28 cellular contexts compared by ENCODE assay signal in the genomic region with DNA sequence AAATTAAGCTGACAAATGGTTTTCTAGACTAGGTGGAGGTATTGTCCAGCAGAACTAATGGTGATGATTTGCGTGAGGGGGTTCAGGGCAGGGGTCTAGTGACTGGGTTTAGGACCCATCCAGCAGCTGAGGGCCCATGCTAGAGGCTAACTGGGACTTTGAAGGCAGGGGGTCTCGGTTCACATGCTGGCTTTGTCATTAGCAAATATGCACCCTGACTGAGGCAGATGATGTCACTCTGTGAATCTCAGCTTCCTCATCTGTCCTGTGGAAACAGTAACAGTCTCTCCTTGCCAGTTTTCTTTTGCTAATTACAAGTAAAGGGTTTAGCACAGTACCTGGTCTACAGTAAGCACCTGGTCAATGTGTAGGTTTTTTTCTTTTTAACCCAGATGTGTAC. TPM values are rescaled to one million over a fixed set of nuclear protein-coding genes. Genes with fewer than 3 reads are reported as not detected.
DNase-seq lines count a peak whose midpoint lies in the region; ATAC-seq and TF ChIP-seq lines count a peak whose summit lies in the region.
"Had no signal": no experiment of that assay in that cellular context is flagged by ENCODE, and none has a peak within 500 bp of the region (broad histone marks: within the 10 kb centered on the region; RNA-seq: fewer than 3 reads in every experiment).

No MANE protein-coding gene starts in this region.

- DNase-seq in activated CD4-positive, alpha-beta T cell treated with anti-CD3 and anti-CD28 coated beads, Interleukin-2, amount 10 ng/mL, durations not matched to agents 24 days and 14 days = no peak
- no peak for DNase-seq in activated CD4-positive, alpha-beta T cell treated with anti-CD3 and anti-CD28 coated beads for 48 hours
- DNase-seq in CD4-positive, CD25-positive, alpha-beta regulatory T cell = no peak
- DNase-seq in NT2/D1 (ENCODE audit: low read depth, low spot score) (no peak), immature natural killer cell (no peak), progenitor cell of endocrine pancreas (ENCODE audit: low spot score, unreplicated experiment) (no peak), kidney tubule cell (ENCODE audit: low spot score) (no peak), NCI-H1048 (lab: John Stamatoyannopoulos, UW) (no peak)
- DNase-seq: activated CD8-positive, alpha-beta T cell treated with anti-CD3 and anti-CD28 coated beads, Interleukin-2, amount 10 ng/mL, durations not matched to agents 7 days and 5 days; activated T-cell treated with anti-CD3 and anti-CD28 coated beads, Interleukin-2, amount 50 U/mL, for 1 hour; amniotic stem cell; BE2C; DMS 273 treated with DMSO at 0.1 percent for 48 hours; effector CD8-positive, alpha-beta T cell; foreskin keratinocyte; MG63; NCI-H510A; RPMI8226; small intestine; stimulated activated CD4-positive, alpha-beta T cell treated with anti-CD3 and anti-CD28 coated beads, Interleukin-1b, Interleukin-23, amount 100 ng/mL, for 48 hours; substantia nigra; T-helper 9 cell; upper lobe of right lung had no signal

- H3K27ac Mint-ChIP-seq in activated CD4-positive, alpha-beta T cell treated with anti-CD3 and anti-CD28 coated beads, Interleukin-2, amount 10 ng/mL, durations not matched to agents 24 days and 14 days = peak overlapping the region; percentile 63
- peak overlapping the region; percentile 55 to 80 (median 65) for H3K27ac Mint-ChIP-seq in CD4-positive, CD25-positive, alpha-beta regulatory T cell
- H3K27ac Mint-ChIP-seq in immature natural killer cell (peak overlapping the region; percentile 27 to 94 (median 58)), progenitor cell of endocrine pancreas (no peak overlapping the region)
- H3K27ac Mint-ChIP-seq: memory B cell had no signal

- H3K4me1 Mint-ChIP-seq in activated CD4-positive, alpha-beta T cell treated with anti-CD3 and anti-CD28 coated beads, Interleukin-2, amount 10 ng/mL, durations not matched to agents 24 days and 14 days = peaks cover 55% of the 10 kb centered on the region
- peaks cover 5 to 74% (median 33%) of the 10 kb centered on the region in 4 donors for H3K4me1 Mint-ChIP-seq in CD4-positive, CD25-positive, alpha-beta regulatory T cell
- H3K4me1 Mint-ChIP-seq in immature natural killer cell (peaks cover 63 to 72% of the 10 kb centered on the region in 2 donors), progenitor cell of endocrine pancreas (ENCODE audit: low read depth) (peaks cover 4% of the 10 kb centered on the region)

- H3K36me3 ChIP-seq in CD4-positive, CD25-positive, alpha-beta regulatory T cell (ENCODE audit: control insufficient read depth, insufficient read depth, low read length) = peaks cover 22% of the 10 kb centered on the region
- no peaks in the 10 kb centered on the region for H3K36me3 ChIP-seq in NT2/D1 (ENCODE audit: insufficient read depth, insufficient read length, low read length)
- H3K36me3 ChIP-seq: BE2C, MG63, upper lobe of right lung had no signal

- no peak overlapping the region for H3K4me3 ChIP-seq in CD4-positive, CD25-positive, alpha-beta regulatory T cell (ENCODE audit: low read depth, low read length)
- H3K4me3 ChIP-seq in NT2/D1 (ENCODE audit: insufficient read length, low read depth) = no peak overlapping the region
- H3K4me3 ChIP-seq: MG63, upper lobe of right lung had no signal

- intact Hi-C loops in activated CD4-positive, alpha-beta T cell treated with anti-CD3 and anti-CD28 coated beads, Interleukin-2, amount 10 ng/mL, durations not matched to agents 24 days and 14 days (cut with micrococcal nuclease) = loop anchor here (5.0 kb wide), 1 partner anchor 161 kb away; the partner anchor contains the start of gene STXBP1

- H3K27ac ChIP-seq in CD4-positive, CD25-positive, alpha-beta regulatory T cell (ENCODE audit: insufficient read depth, low read length, poor library complexity, severe bottlenecking) = no peak overlapping the region
- H3K27ac ChIP-seq: foreskin keratinocyte, upper lobe of right lung had no signal

- H3K27me3 Mint-ChIP-seq in activated CD4-positive, alpha-beta T cell treated with anti-CD3 and anti-CD28 coated beads, Interleukin-2, amount 10 ng/mL, durations not matched to agents 24 days and 14 days = no peaks in the 10 kb centered on the region
- H3K27me3 Mint-ChIP-seq in CD4-positive, CD25-positive, alpha-beta regulatory T cell = no peaks in the 10 kb centered on the region
- H3K27me3 Mint-ChIP-seq in immature natural killer cell (ENCODE audit: low read depth in 3 of 3) (peaks cover 2 to 9% (median 7%) of the 10 kb centered on the region in 3 donors), progenitor cell of endocrine pancreas (peaks cover 33% of the 10 kb centered on the region)
- H3K27me3 Mint-ChIP-seq: IgD-negative memory B cell, memory B cell had no signal

- no peak for ATAC-seq in CD4-positive, CD25-positive, alpha-beta regulatory T cell (ENCODE audit: low read depth in 2 of 2)
- ATAC-seq: activated CD8-positive, alpha-beta T cell treated with anti-CD3 and anti-CD28 coated beads, Interleukin-2, amount 10 ng/mL, durations not matched to agents 7 days and 5 days; esophagus mucosa; foreskin keratinocyte; upper lobe of right lung had no signal

- TF ChIP-seq CTCF in progenitor cell of endocrine pancreas (IDR thresholded peaks at IDR 0.05; ENCODE audit: unreplicated experiment) = no peak

- H3K36me3 Mint-ChIP-seq in activated CD4-positive, alpha-beta T cell treated with anti-CD3 and anti-CD28 coated beads, Interleukin-2, amount 10 ng/mL, durations not matched to agents 24 days and 14 days (ENCODE audit: low read depth) = peaks cover 37% of the 10 kb centered on the region
- H3K36me3 Mint-ChIP-seq in CD4-positive, CD25-positive, alpha-beta regulatory T cell = peaks cover 15% of the 10 kb centered on the region
- H3K36me3 Mint-ChIP-seq in immature natural killer cell = peaks cover 5 to 19% (median 17%) of the 10 kb centered on the region in 3 donors
- no peaks in the 10 kb centered on the region for H3K36me3 Mint-ChIP-seq in progenitor cell of endocrine pancreas (ENCODE audit: insufficient read depth)

- H3K9ac ChIP-seq in NT2/D1 (ENCODE audit: insufficient read length, low read depth) = peak overlapping the region; percentile 51

- no peaks in the 10 kb centered on the region for H3K9me3 ChIP-seq in CD4-positive, CD25-positive, alpha-beta regulatory T cell (ENCODE audit: control insufficient read depth in 2 of 2, low read length in 2 of 2)
- H3K9me3 ChIP-seq in NT2/D1 (ENCODE audit: insufficient read depth, low read length) = no peaks in the 10 kb centered on the region
- H3K9me3 ChIP-seq: BE2C, MG63, upper lobe of right lung had no signal

- no peaks in the 10 kb centered on the region for H3K27me3 ChIP-seq in CD4-positive, CD25-positive, alpha-beta regulatory T cell (ENCODE audit: control insufficient read depth, insufficient read depth, low read length)
- no peaks in the 10 kb centered on the region for H3K27me3 ChIP-seq in NT2/D1 (ENCODE audit: insufficient read depth, insufficient read length)
- H3K27me3 ChIP-seq: BE2C, foreskin keratinocyte, MG63, upper lobe of right lung had no signal

- no peak overlapping the region for H3K4me3 Mint-ChIP-seq in activated CD4-positive, alpha-beta T cell treated with anti-CD3 and anti-CD28 coated beads, Interleukin-2, amount 10 ng/mL, durations not matched to agents 24 days and 14 days
- peak overlapping the region in 3 of 4 donors; percentile 11 to 94 (median 79) for H3K4me3 Mint-ChIP-seq in CD4-positive, CD25-positive, alpha-beta regulatory T cell
- H3K4me3 Mint-ChIP-seq in immature natural killer cell (peak overlapping the region in 1 of 5 donors; percentile 43), progenitor cell of endocrine pancreas (ENCODE audit: low read depth) (no peak overlapping the region)
- H3K4me3 Mint-ChIP-seq: activated CD8-positive, alpha-beta T cell treated with anti-CD3 and anti-CD28 coated beads, Interleukin-2, amount 10 ng/mL, durations not matched to agents 7 days and 5 days; memory B cell had no signal

- H3K9me3 Mint-ChIP-seq in activated CD4-positive, alpha-beta T cell treated with anti-CD3 and anti-CD28 coated beads, Interleukin-2, amount 10 ng/mL, durations not matched to agents 24 days and 14 days = no peaks in the 10 kb centered on the region
- H3K9me3 Mint-ChIP-seq in CD4-positive, CD25-positive, alpha-beta regulatory T cell = no peaks in the 10 kb centered on the region
- H3K9me3 Mint-ChIP-seq in immature natural killer cell (no peaks in the 10 kb centered on the region), progenitor cell of endocrine pancreas (ENCODE audit: low read depth) (no peaks in the 10 kb centered on the region)
- H3K9me3 Mint-ChIP-seq: IgD-negative memory B cell, memory B cell had no signal

- peaks cover 68% of the 10 kb centered on the region for H3K4me1 ChIP-seq in CD4-positive, CD25-positive, alpha-beta regulatory T cell (ENCODE audit: control insufficient read depth, insufficient read depth, low read length, poor library complexity, severe bottlenecking)
- H3K4me1 ChIP-seq in NT2/D1 (ENCODE audit: insufficient read depth, insufficient read length) = peaks cover 29% of the 10 kb centered on the region
- H3K4me1 ChIP-seq: foreskin keratinocyte had no signal

RNA-seq across cellular contexts. Expression of gene SH2D3C, which starts 5.2 kb away (rescaled TPM):
- total RNA-seq in activated CD4-positive, alpha-beta T cell treated with anti-CD3 and anti-CD28 coated beads, Interleukin-2, amount 10 ng/mL, durations not matched to agents 24 days and 14 days = 22.2 and 23.3 TPM in 2 replicates
- 39.3 TPM for total RNA-seq in CD4-positive, CD25-positive, alpha-beta regulatory T cell
- 10 to 100 TPM; 17.7 to 30.5 (median 21.1) TPM for polyA plus RNA-seq in CD4-positive, CD25-positive, alpha-beta regulatory T cell
- polyA plus RNA-seq in immature natural killer cell = 10 to 100 TPM; 16.9 to 86.2 (median 18.7) TPM
- 2.0 and 2.6 TPM in 2 replicates for total RNA-seq in progenitor cell of endocrine pancreas
- total RNA-seq: A673 had no signal

RNA-seq across cellular contexts. Expression of gene CDK9, which starts 12.6 kb away (rescaled TPM):
- total RNA-seq in activated CD4-positive, alpha-beta T cell treated with anti-CD3 and anti-CD28 coated beads, Interleukin-2, amount 10 ng/mL, durations not matched to agents 24 days and 14 days = 79.1 and 96.4 TPM in 2 replicates
- 89.3 TPM for total RNA-seq in CD4-positive, CD25-positive, alpha-beta regulatory T cell
- 10 to 100 TPM; 43.3 to 67.4 (median 53.3) TPM for polyA plus RNA-seq in CD4-positive, CD25-positive, alpha-beta regulatory T cell
- 10 to 100 TPM; 44.6 to 83.1 (median 58.1) TPM for polyA plus RNA-seq in immature natural killer cell
- total RNA-seq in progenitor cell of endocrine pancreas = 90.9 and 100 TPM in 2 replicates

RNA-seq across cellular contexts. Expression of gene FPGS, which starts 29.4 kb away (rescaled TPM):
- 126 and 128 TPM in 2 replicates for total RNA-seq in activated CD4-positive, alpha-beta T cell treated with anti-CD3 and anti-CD28 coated beads, Interleukin-2, amount 10 ng/mL, durations not matched to agents 24 days and 14 days
- total RNA-seq in CD4-positive, CD25-positive, alpha-beta regulatory T cell = 64.7 TPM
- polyA plus RNA-seq in CD4-positive, CD25-positive, alpha-beta regulatory T cell = 10 to 100 TPM; 40.1 to 50.6 (median 45.2) TPM
- 10 to 100 TPM; 77.3 to 97.7 (median 89.1) TPM for polyA plus RNA-seq in immature natural killer cell
- total RNA-seq in progenitor cell of endocrine pancreas = 75.0 and 78.4 TPM in 2 replicates

RNA-seq across cellular contexts. Expression of gene TOR2A, which starts 38.2 kb away (rescaled TPM):
- 20.4 and 21.4 TPM in 2 replicates for total RNA-seq in activated CD4-positive, alpha-beta T cell treated with anti-CD3 and anti-CD28 coated beads, Interleukin-2, amount 10 ng/mL, durations not matched to agents 24 days and 14 days
- 11.9 TPM for total RNA-seq in CD4-positive, CD25-positive, alpha-beta regulatory T cell
- polyA plus RNA-seq in CD4-positive, CD25-positive, alpha-beta regulatory T cell = 10 to 100 TPM; 20.1 to 30.2 (median 24.8) TPM
- 10 to 100 TPM; 38.9 to 55.1 (median 49.9) TPM for polyA plus RNA-seq in immature natural killer cell
- total RNA-seq in progenitor cell of endocrine pancreas = 21.8 and 24.2 TPM in 2 replicates

RNA-seq across cellular contexts. Expression of gene TTC16, which starts 57.4 kb away (rescaled TPM):
- total RNA-seq in activated CD4-positive, alpha-beta T cell treated with anti-CD3 and anti-CD28 coated beads, Interleukin-2, amount 10 ng/mL, durations not matched to agents 24 days and 14 days = not detected in 2 replicates
- total RNA-seq in CD4-positive, CD25-positive, alpha-beta regulatory T cell = 1.7 TPM
- polyA plus RNA-seq in CD4-positive, CD25-positive, alpha-beta regulatory T cell = under 1 TPM in 2 of 4 donors, not detected in 2; 0.28 to 0.38 TPM
- polyA plus RNA-seq in immature natural killer cell = 1 to 10 TPM in 2 of 3 donors, not detected in 1; 1.3 to 2.4 TPM
- 0.07 TPM in 1 of 2 replicates, not detected in the other for total RNA-seq in progenitor cell of endocrine pancreas
- total RNA-seq: A673, esophagus mucosa, foreskin keratinocyte, myocyte had no signal
- polyA plus RNA-seq: foreskin keratinocyte, IgD-negative memory B cell had no signal

Comparison
In these comparisons a context has a peak if more than half of its experiments do, and no peak if none do; other contexts are left out.
1. H3K4me3 Mint-ChIP-seq: peak in CD4-positive, CD25-positive, alpha-beta regulatory T cell (3 of 4); none in activated CD4-positive, alpha-beta T cell treated with anti-CD3 and anti-CD28 coated beads, Interleukin-2, amount 10 ng/mL, durations not matched to agents 24 days and 14 days (single experiment) and progenitor cell of endocrine pancreas (single experiment).